In genomic region chr12:5518584-5519365, GRCh38 we compare ENCODE assay signal across 24 cellular contexts.
"Had no signal": no experiment of that assay in that cellular context is flagged by ENCODE, and none has a peak within 500 bp of the region (broad histone marks: within the 10 kb centered on the region; RNA-seq: fewer than 3 reads in every experiment).

No MANE protein-coding gene starts in this region.

- H3K4me1 ChIP-seq: ascending aorta, colonic mucosa, heart left ventricle, left lung, tibial artery had no signal

- H3K27me3 ChIP-seq: ascending aorta, brain microvascular endothelial cell, colonic mucosa, heart left ventricle, left lung, tibial artery had no signal

- H3K36me3 Mint-ChIP-seq: activated naive CD4-positive, alpha-beta T cell treated with anti-CD3 and anti-CD28 coated beads, Interleukin-2, amount 50 U/mL, for 72 hours; immature natural killer cell; naive thymus-derived CD4-positive, alpha-beta T cell; stimulated activated effector memory CD8-positive, alpha-beta T cell treated with anti-CD3 and anti-CD28 coated beads, Interleukin-12 subunit alpha, Interleukin-12 subunit beta, amount 100 ng/mL, for 72 hours had no signal

- H3K9me3 ChIP-seq: ascending aorta, colonic mucosa, heart left ventricle, left lung, tibial artery had no signal

- H3K4me3 Mint-ChIP-seq: activated CD8-positive, alpha-beta T cell treated with anti-CD3 and anti-CD28 coated beads, Interleukin-2, amount 10 ng/mL, durations not matched to agents 7 days and 5 days; immature natural killer cell; naive thymus-derived CD4-positive, alpha-beta T cell; neural crest cell; stimulated activated effector memory CD8-positive, alpha-beta T cell treated with anti-CD3 and anti-CD28 coated beads, Interleukin-12 subunit alpha, Interleukin-12 subunit beta, amount 100 ng/mL, for 72 hours; stimulated activated naive CD8-positive, alpha-beta T cell treated with anti-CD3 and anti-CD28 coated beads, Interleukin-15, amount 100 ng/mL, for 72 hours had no signal

- H3K27ac ChIP-seq: ascending aorta, brain microvascular endothelial cell, colonic mucosa, epithelial cell of prostate, heart left ventricle, left lung, tibial artery had no signal

- ATAC-seq: activated CD8-positive, alpha-beta T cell treated with anti-CD3 and anti-CD28 coated beads, Interleukin-2, amount 10 ng/mL, durations not matched to agents 7 days and 5 days; activated naive CD4-positive, alpha-beta T cell treated with anti-CD3 and anti-CD28 coated beads, Interleukin-2, amount 50 U/mL, for 72 hours; heart left ventricle; left lung; naive thymus-derived CD4-positive, alpha-beta T cell; sciatic nerve; stimulated activated effector memory CD8-positive, alpha-beta T cell treated with anti-CD3 and anti-CD28 coated beads, Interleukin-12 subunit alpha, Interleukin-12 subunit beta, amount 100 ng/mL, for 72 hours; stimulated activated naive CD8-positive, alpha-beta T cell treated with anti-CD3 and anti-CD28 coated beads, Interleukin-15, amount 100 ng/mL, for 72 hours had no signal

- H3K27me3 Mint-ChIP-seq: stimulated activated naive CD8-positive, alpha-beta T cell treated with anti-CD3 and anti-CD28 coated beads, Interleukin-15, amount 100 ng/mL, for 72 hours had no signal

- H3K4me3 ChIP-seq: ascending aorta, colonic mucosa, heart left ventricle, left lung, lung, tibial artery had no signal

- H3K9me3 Mint-ChIP-seq: activated naive CD4-positive, alpha-beta T cell treated with anti-CD3 and anti-CD28 coated beads, Interleukin-2, amount 50 U/mL, for 72 hours; immature natural killer cell; naive thymus-derived CD4-positive, alpha-beta T cell; neural crest cell; stimulated activated effector memory CD8-positive, alpha-beta T cell treated with anti-CD3 and anti-CD28 coated beads, Interleukin-12 subunit alpha, Interleukin-12 subunit beta, amount 100 ng/mL, for 72 hours; stimulated activated naive CD8-positive, alpha-beta T cell treated with anti-CD3 and anti-CD28 coated beads, Interleukin-15, amount 100 ng/mL, for 72 hours had no signal

- DNase-seq: activated CD4-positive, alpha-beta T cell treated with anti-CD3 and anti-CD28 coated beads for 4 hours; activated CD4-positive, CD25-positive, alpha-beta regulatory T cell; activated CD8-positive, alpha-beta T cell treated with anti-CD3 and anti-CD28 coated beads, Interleukin-2, amount 10 ng/mL, durations not matched to agents 7 days and 5 days; activated gamma-delta T cell treated with Interleukin-2 at 50 U/mL for 16 hours; activated T-cell treated with anti-CD3 and anti-CD28 coated beads, Interleukin-2, amount 50 U/mL, for 1 hour; brain microvascular endothelial cell; colonic mucosa; heart left ventricle; immature natural killer cell; kidney glomerular epithelial cell; naive thymus-derived CD4-positive, alpha-beta T cell; small intestine; stimulated activated CD4-positive, alpha-beta T cell treated with anti-CD3 and anti-CD28 coated beads, Interleukin-2, amount 100 ng/mL, for 24 hours; stimulated activated naive CD8-positive, alpha-beta T cell treated with anti-CD3 and anti-CD28 coated beads, Interleukin-15, amount 100 ng/mL, for 72 hours; T-helper 9 cell; tibial artery had no signal

- H3K4me1 Mint-ChIP-seq: immature natural killer cell; naive thymus-derived CD4-positive, alpha-beta T cell; stimulated activated effector memory CD8-positive, alpha-beta T cell treated with anti-CD3 and anti-CD28 coated beads, Interleukin-12 subunit alpha, Interleukin-12 subunit beta, amount 100 ng/mL, for 72 hours; stimulated activated naive CD8-positive, alpha-beta T cell treated with anti-CD3 and anti-CD28 coated beads, Interleukin-15, amount 100 ng/mL, for 72 hours had no signal

- H3K36me3 ChIP-seq: ascending aorta, brain microvascular endothelial cell, colonic mucosa, heart left ventricle, left lung, tibial artery had no signal

- H3K27ac Mint-ChIP-seq: activated CD8-positive, alpha-beta T cell treated with anti-CD3 and anti-CD28 coated beads, Interleukin-2, amount 10 ng/mL, durations not matched to agents 7 days and 5 days; immature natural killer cell; naive thymus-derived CD4-positive, alpha-beta T cell; stimulated activated effector memory CD8-positive, alpha-beta T cell treated with anti-CD3 and anti-CD28 coated beads, Interleukin-12 subunit alpha, Interleukin-12 subunit beta, amount 100 ng/mL, for 72 hours; stimulated activated naive CD8-positive, alpha-beta T cell treated with anti-CD3 and anti-CD28 coated beads, Interleukin-15, amount 100 ng/mL, for 72 hours had no signal
